In the genomic region with DNA sequence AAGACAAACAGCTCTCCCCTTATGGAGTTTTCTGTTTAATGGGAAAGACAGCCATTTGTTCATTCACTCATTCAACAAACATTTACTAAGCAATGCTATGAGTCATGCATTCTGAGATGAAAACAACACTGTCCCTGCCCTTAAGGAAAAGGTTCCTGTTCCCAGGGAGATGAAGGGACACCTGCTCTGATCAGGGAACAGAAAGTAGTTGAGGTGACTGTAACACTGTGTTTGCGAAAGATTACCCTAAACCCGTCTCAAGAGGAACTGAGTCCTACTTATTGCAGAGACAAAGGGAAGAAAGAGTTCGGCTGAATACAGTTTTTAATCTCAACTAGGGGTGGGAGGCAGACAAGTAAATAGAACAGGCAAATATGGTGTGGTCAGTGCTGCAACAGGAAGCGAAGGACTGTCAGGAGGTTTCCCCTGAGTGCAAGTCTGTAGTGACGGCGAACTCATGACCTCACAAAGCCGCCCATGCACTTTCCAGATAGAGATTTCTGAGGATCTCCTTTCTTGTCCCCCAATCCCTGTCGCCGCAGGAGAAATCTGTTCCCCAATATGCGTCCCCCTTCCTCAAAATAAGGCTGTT, we compare ENCODE assay signal across 8 cellular contexts. TPM values are rescaled to one million over a fixed set of nuclear protein-coding genes. Genes with fewer than 3 reads are reported as not detected.
DNase-seq lines count a peak whose midpoint lies in the region; ATAC-seq and TF ChIP-seq lines count a peak whose summit lies in the region.

No MANE protein-coding gene starts in this region.

- POLR2A ChIA-PET in activated naive CD8-positive, alpha-beta T cell treated with anti-CD3 and anti-CD28 coated beads, Interleukin-2, amount 10 ng/mL, durations not matched to agents 7 days and 5 days (lab: Charles Lee) = interaction anchor here (0.6 to 1.8 kb wide), 5 partner anchors 16 to 312 kb away, joined by 3 to 7 read pairs (median 3); a partner anchor contains a TSS

- TF ChIP-seq CTCF in right atrium auricular region (IDR thresholded peaks at IDR 0.05) = no peak

- DNase-seq in NOMO-1 treated with dmso at 0.1 percent for 144 hours (lab: John Stamatoyannopoulos, UW; ENCODE audit: unreplicated experiment) (peak; percentile 85), right atrium auricular region (ENCODE audit: low spot score) (no peak), renal cortical epithelial cell (ENCODE audit: low read depth) (peak; percentile 88), cerebellum (ENCODE audit: low spot score) (no peak), DMS79 (lab: John Stamatoyannopoulos, UW) (no peak)
- no peak for DNase-seq in activated naive CD8-positive, alpha-beta T cell treated with anti-CD3 and anti-CD28 coated beads, Interleukin-2, amount 10 ng/mL, durations not matched to agents 7 days and 5 days

- no peaks in the 10 kb centered on the region for H3K27me3 ChIP-seq in right atrium auricular region

- H3K36me3 Mint-ChIP-seq in activated naive CD8-positive, alpha-beta T cell treated with anti-CD3 and anti-CD28 coated beads, Interleukin-2, amount 10 ng/mL, durations not matched to agents 7 days and 5 days = peaks cover 10% of the 10 kb centered on the region

- H3K4me3 Mint-ChIP-seq in activated naive CD8-positive, alpha-beta T cell treated with anti-CD3 and anti-CD28 coated beads, Interleukin-2, amount 10 ng/mL, durations not matched to agents 7 days and 5 days = peak overlapping the region; percentile 95

- ATAC-seq in HG02588 (IDR thresholded peaks at IDR 0.05; ENCODE audit: unreplicated experiment) = peak; percentile 44
- peak; percentile 34 for ATAC-seq in activated naive CD8-positive, alpha-beta T cell treated with anti-CD3 and anti-CD28 coated beads, Interleukin-2, amount 10 ng/mL, durations not matched to agents 7 days and 5 days (ENCODE audit: low read depth)

- H3K4me1 Mint-ChIP-seq in activated naive CD8-positive, alpha-beta T cell treated with anti-CD3 and anti-CD28 coated beads, Interleukin-2, amount 10 ng/mL, durations not matched to agents 7 days and 5 days = peaks cover 33% of the 10 kb centered on the region

- no peaks in the 10 kb centered on the region for H3K36me3 ChIP-seq in right atrium auricular region

- peak overlapping the region; percentile 93 for H3K27ac Mint-ChIP-seq in activated naive CD8-positive, alpha-beta T cell treated with anti-CD3 and anti-CD28 coated beads, Interleukin-2, amount 10 ng/mL, durations not matched to agents 7 days and 5 days

- peak overlapping the region; percentile 83 for H3K4me3 ChIP-seq in GM08714 (ENCODE audit: low read length)
- H3K4me3 ChIP-seq in right atrium auricular region = peak overlapping the region; percentile 92 to 97

- H3K9me3 ChIP-seq in right atrium auricular region = no peaks in the 10 kb centered on the region

- peak overlapping the region; percentile 72 to 90 for H3K27ac ChIP-seq in right atrium auricular region

- H3K9me3 Mint-ChIP-seq in activated naive CD8-positive, alpha-beta T cell treated with anti-CD3 and anti-CD28 coated beads, Interleukin-2, amount 10 ng/mL, durations not matched to agents 7 days and 5 days = no peaks in the 10 kb centered on the region

- peaks cover 0 to 28% of the 10 kb centered on the region in 2 donors for H3K4me1 ChIP-seq in right atrium auricular region

- H3K27me3 Mint-ChIP-seq in activated naive CD8-positive, alpha-beta T cell treated with anti-CD3 and anti-CD28 coated beads, Interleukin-2, amount 10 ng/mL, durations not matched to agents 7 days and 5 days = no peaks in the 10 kb centered on the region

RNA-seq across cellular contexts. Expression of a gene that starts 0.7 kb away (rescaled TPM):
- total RNA-seq in activated naive CD8-positive, alpha-beta T cell treated with anti-CD3 and anti-CD28 coated beads, Interleukin-2, amount 10 ng/mL, durations not matched to agents 7 days and 5 days = 10 to 100 TPM; 26.5 to 27.1 TPM
- total RNA-seq in right atrium auricular region (10 to 100 TPM in 1 of 2 donors, 1 to 10 TPM in 1; 8.8 to 10.8 TPM), renal cortical epithelial cell (27.6 and 31.9 TPM in 2 replicates), cerebellum (21.0 TPM)

Comparison
In these comparisons a context has a peak if more than half of its experiments do, and no peak if none do; other contexts are left out.
1. DNase-seq: peak in NOMO-1 treated with dmso at 0.1 percent for 144 hours (single experiment) and renal cortical epithelial cell (single experiment); none in activated naive CD8-positive, alpha-beta T cell treated with anti-CD3 and anti-CD28 coated beads, Interleukin-2, amount 10 ng/mL, durations not matched to agents 7 days and 5 days (single experiment), right atrium auricular region (single experiment), cerebellum (single experiment) and DMS79 (single experiment).